Comparison of ENCODE assay signal across 8 cellular contexts in genomic region chr14:23321572-23322547, GRCh38. TPM values are rescaled to one million over a fixed set of nuclear protein-coding genes. Genes with fewer than 3 reads are reported as not detected.
DNase-seq lines count a peak whose midpoint lies in the region; ATAC-seq and TF ChIP-seq lines count a peak whose summit lies in the region.

No MANE protein-coding gene starts in this region.

- H3K36me3 ChIP-seq in MG63 (peaks cover 33% of the 10 kb centered on the region), mesenchymal stem cell (ENCODE audit: control insufficient read depth in 1 of 2, insufficient read depth in 2 of 2, low read depth in 1 of 2, low read length in 2 of 2) (peaks cover 36 to 62% of the 10 kb centered on the region in 2 experiments)

- H4K91ac ChIP-seq in mesenchymal stem cell (ENCODE audit: low read length), result peak overlapping the region; percentile 87

- DNase-seq in Daoy (ENCODE audit: low read depth) (peak; percentile 68), MG63 (peak; percentile 34), mesenchymal stem cell (peak; percentile 64), GM20000 (ENCODE audit: low spot score) (no peak)
- DNase-seq in activated CD4-positive, alpha-beta T cell treated with anti-CD3 and anti-CD28 coated beads, Interleukin-2, amount 10 ng/mL, durations not matched to agents 7 days and 5 days, result peak; percentile 51
- DNase-seq in effector CD4-positive, alpha-beta T cell, result peak; percentile 30
- peak; percentile 55 for DNase-seq in stimulated activated naive B cell treated with anti-CD40 and anti-IgM and Interleukin-4, amounts not matched to agents 10 μg/mL and 1 μg/mL and 100 μg/mL, for 72 hours

- peak overlapping the region; percentile 48 to 50 for H3K14ac ChIP-seq in mesenchymal stem cell (ENCODE audit: low read length in 2 of 2)

- peaks cover 4% of the 10 kb centered on the region for H3K9me3 Mint-ChIP-seq in activated CD4-positive, alpha-beta T cell treated with anti-CD3 and anti-CD28 coated beads, Interleukin-2, amount 10 ng/mL, durations not matched to agents 7 days and 5 days
- H3K9me3 Mint-ChIP-seq in stimulated activated naive B cell treated with anti-CD40 and anti-IgM and Interleukin-4, amounts not matched to agents 10 μg/mL and 1 μg/mL and 100 μg/mL, for 72 hours, result peaks cover 0 to 4% of the 10 kb centered on the region in 2 donors

- peak; percentile 2 for ATAC-seq in GM21786 (IDR thresholded peaks at IDR 0.05; ENCODE audit: unreplicated experiment)
- ATAC-seq in stimulated activated naive B cell treated with anti-CD40 and anti-IgM and Interleukin-4, amounts not matched to agents 10 μg/mL and 1 μg/mL and 100 μg/mL, for 72 hours (replicated peaks), result peak; percentile 23 to 24

- H3K4me3 ChIP-seq in MG63, result peak overlapping the region; percentile 88
- peak overlapping the region; percentile 77 to 93 for H3K4me3 ChIP-seq in mesenchymal stem cell (ENCODE audit: insufficient read depth in 1 of 2, low read depth in 1 of 2, low read length in 2 of 2)

- peak overlapping the region; percentile 92 to 96 for H3K18ac ChIP-seq in mesenchymal stem cell (ENCODE audit: low read depth in 1 of 2, low read length in 2 of 2)

- H2BK12ac ChIP-seq in mesenchymal stem cell (ENCODE audit: low read length in 2 of 2), result no peak overlapping the region

- peak overlapping the region; percentile 93 for H3K4me3 Mint-ChIP-seq in activated CD4-positive, alpha-beta T cell treated with anti-CD3 and anti-CD28 coated beads, Interleukin-2, amount 10 ng/mL, durations not matched to agents 7 days and 5 days
- peak overlapping the region; percentile 92 to 95 for H3K4me3 Mint-ChIP-seq in stimulated activated naive B cell treated with anti-CD40 and anti-IgM and Interleukin-4, amounts not matched to agents 10 μg/mL and 1 μg/mL and 100 μg/mL, for 72 hours

- peaks cover 13% of the 10 kb centered on the region for H3K4me1 ChIP-seq in mesenchymal stem cell (ENCODE audit: control insufficient read depth, insufficient read depth, low read depth, low read length)

- no peaks in the 10 kb centered on the region for H3K9me3 ChIP-seq in MG63
- no peaks in the 10 kb centered on the region for H3K9me3 ChIP-seq in mesenchymal stem cell (ENCODE audit: control insufficient read depth, low read length)

- peak overlapping the region; percentile 88 for H2BK120ac ChIP-seq in mesenchymal stem cell (ENCODE audit: low read depth, low read length)

- H3K36me3 Mint-ChIP-seq in activated CD4-positive, alpha-beta T cell treated with anti-CD3 and anti-CD28 coated beads, Interleukin-2, amount 10 ng/mL, durations not matched to agents 7 days and 5 days (ENCODE audit: low read depth), result peaks cover 39% of the 10 kb centered on the region
- H3K36me3 Mint-ChIP-seq in stimulated activated naive B cell treated with anti-CD40 and anti-IgM and Interleukin-4, amounts not matched to agents 10 μg/mL and 1 μg/mL and 100 μg/mL, for 72 hours, result peaks cover 38 to 53% of the 10 kb centered on the region in 2 donors

- peak overlapping the region; percentile 96 for H4K8ac ChIP-seq in mesenchymal stem cell (ENCODE audit: low read length)

- H3K79me1 ChIP-seq in mesenchymal stem cell (replicated peaks; ENCODE audit: low read length, poor library complexity, severe bottlenecking), result peaks cover 12% of the 10 kb centered on the region

- POLR2A ChIA-PET in activated CD4-positive, alpha-beta T cell treated with anti-CD3 and anti-CD28 coated beads, Interleukin-2, amount 10 ng/mL, durations not matched to agents 7 days and 5 days (lab: Charles Lee), result interaction anchor here (0.6 to 1.9 kb wide), 9 partner anchors 14 to 292 kb away, joined by 3 to 8 read pairs (median 5); partner anchors contain the start of genes ACIN1 and C14orf119

- TF ChIP-seq CTCF in GM20000 (IDR thresholded peaks at IDR 0.05; ENCODE audit: extremely low read depth, missing control alignments), result no peak

- peaks cover 34% of the 10 kb centered on the region for H3K4me1 Mint-ChIP-seq in activated CD4-positive, alpha-beta T cell treated with anti-CD3 and anti-CD28 coated beads, Interleukin-2, amount 10 ng/mL, durations not matched to agents 7 days and 5 days
- H3K4me1 Mint-ChIP-seq in stimulated activated naive B cell treated with anti-CD40 and anti-IgM and Interleukin-4, amounts not matched to agents 10 μg/mL and 1 μg/mL and 100 μg/mL, for 72 hours, result peaks cover 21 to 47% of the 10 kb centered on the region in 2 donors

- CTCF ChIA-PET in activated CD4-positive, alpha-beta T cell treated with anti-CD3 and anti-CD28 coated beads, Interleukin-2, amount 10 ng/mL, durations not matched to agents 7 days and 5 days (lab: Charles Lee), result interaction anchor here (0.8 to 4.5 kb wide), 15 partner anchors 11 to 335 kb away, joined by 3 to 59 read pairs (median 3); partner anchors contain the start of genes BCL2L2, PPP1R3E and SLC22A17

- H3K4me2 ChIP-seq in mesenchymal stem cell (ENCODE audit: low read length, poor library complexity, severe bottlenecking), result peak overlapping the region; percentile 71

- peak overlapping the region; percentile 97 for H3K9ac ChIP-seq in mesenchymal stem cell (ENCODE audit: low read length)

- H2AFZ ChIP-seq in mesenchymal stem cell (ENCODE audit: low read depth, low read length), result no peak overlapping the region

- peak overlapping the region; percentile 95 for H2BK15ac ChIP-seq in mesenchymal stem cell (ENCODE audit: low read depth, poor library complexity, severe bottlenecking)

- peak overlapping the region; percentile 89 for H2BK5ac ChIP-seq in mesenchymal stem cell (ENCODE audit: low read depth, low read length, poor library complexity, severe bottlenecking)

- peak overlapping the region; percentile 90 for H3K27ac Mint-ChIP-seq in activated CD4-positive, alpha-beta T cell treated with anti-CD3 and anti-CD28 coated beads, Interleukin-2, amount 10 ng/mL, durations not matched to agents 7 days and 5 days
- peak overlapping the region; percentile 98 for H3K27ac Mint-ChIP-seq in stimulated activated naive B cell treated with anti-CD40 and anti-IgM and Interleukin-4, amounts not matched to agents 10 μg/mL and 1 μg/mL and 100 μg/mL, for 72 hours

- H2AK5ac ChIP-seq in mesenchymal stem cell (ENCODE audit: low read length, severe bottlenecking), result peak overlapping the region; percentile 36

- H3K27me3 Mint-ChIP-seq in activated CD4-positive, alpha-beta T cell treated with anti-CD3 and anti-CD28 coated beads, Interleukin-2, amount 10 ng/mL, durations not matched to agents 7 days and 5 days, result no peaks in the 10 kb centered on the region
- no peaks in the 10 kb centered on the region for H3K27me3 Mint-ChIP-seq in stimulated activated naive B cell treated with anti-CD40 and anti-IgM and Interleukin-4, amounts not matched to agents 10 μg/mL and 1 μg/mL and 100 μg/mL, for 72 hours

- peak overlapping the region; percentile 79 for H3K27ac ChIP-seq in mesenchymal stem cell (ENCODE audit: low read length, poor library complexity, severe bottlenecking)

- H3K27me3 ChIP-seq in MG63 (no peaks in the 10 kb centered on the region), mesenchymal stem cell (ENCODE audit: control insufficient read depth in 1 of 2, insufficient read depth in 1 of 2, low read length in 2 of 2) (no peaks in the 10 kb centered on the region)

- peak overlapping the region in 1 of 2 experiments; percentile 14 for H3K23ac ChIP-seq in mesenchymal stem cell (ENCODE audit: low read length in 2 of 2)

- 0% methylated on average over 48 of the region's 64 CpGs for WGBS in mesenchymal stem cell

- peak overlapping the region; percentile 75 to 95 for H3K4ac ChIP-seq in mesenchymal stem cell (ENCODE audit: low read depth in 1 of 2, low read length in 2 of 2)

RNA-seq across cellular contexts. Expression of gene PABPN1, which starts 0.6 kb away (rescaled TPM):
- total RNA-seq in Daoy (2014; rRNA removed; shearing (Covaris generic)), result 92.2 and 127 TPM in 2 replicates
- 48.3 and 89.9 TPM in 2 replicates for total RNA-seq in MG63 (2014; rRNA removed; shearing (Covaris generic); ENCODE audit: low replicate concordance)
- total RNA-seq in activated CD4-positive, alpha-beta T cell treated with anti-CD3 and anti-CD28 coated beads, Interleukin-2, amount 10 ng/mL, durations not matched to agents 7 days and 5 days, result 100 to 1,000 TPM; 203 to 208 TPM
- 111 TPM for polyA plus RNA-seq in mesenchymal stem cell (2013, experiment 1 of 2)
- 101 TPM for polyA plus RNA-seq in mesenchymal stem cell (2013, experiment 2 of 2)

RNA-seq across cellular contexts. Expression of gene BCL2L2, which starts 15.2 kb away (rescaled TPM):
- total RNA-seq in Daoy (2014; rRNA removed; shearing (Covaris generic)), result 7.4 and 16.8 TPM in 2 replicates
- 7.1 and 10.7 TPM in 2 replicates for total RNA-seq in MG63 (2014; rRNA removed; shearing (Covaris generic); ENCODE audit: low replicate concordance)
- 1 to 10 TPM; 1.7 to 3.2 TPM for total RNA-seq in activated CD4-positive, alpha-beta T cell treated with anti-CD3 and anti-CD28 coated beads, Interleukin-2, amount 10 ng/mL, durations not matched to agents 7 days and 5 days
- 18.6 TPM for polyA plus RNA-seq in mesenchymal stem cell (2013, experiment 1 of 2)
- polyA plus RNA-seq in mesenchymal stem cell (2013, experiment 2 of 2), result 18.9 TPM

RNA-seq across cellular contexts. Expression of gene PPP1R3E, which starts 19.2 kb away (rescaled TPM):
- 1.5 and 2.6 TPM in 2 replicates for total RNA-seq in Daoy (2014; rRNA removed; shearing (Covaris generic))
- 0.30 TPM in 1 of 2 replicates, not detected in the other for total RNA-seq in MG63 (2014; rRNA removed; shearing (Covaris generic); ENCODE audit: low replicate concordance)
- 10 to 100 TPM; 38.6 to 49.2 TPM for total RNA-seq in activated CD4-positive, alpha-beta T cell treated with anti-CD3 and anti-CD28 coated beads, Interleukin-2, amount 10 ng/mL, durations not matched to agents 7 days and 5 days
- polyA plus RNA-seq in mesenchymal stem cell (2013, experiment 1 of 2), result 3.5 TPM
- 3.8 TPM for polyA plus RNA-seq in mesenchymal stem cell (2013, experiment 2 of 2)

RNA-seq across cellular contexts. Expression of gene SLC22A17, which starts 30.8 kb away (rescaled TPM):
- total RNA-seq in Daoy (2014; rRNA removed; shearing (Covaris generic)), result 13.8 and 13.9 TPM in 2 replicates
- 6.1 TPM in 1 of 2 replicates, not detected in the other for total RNA-seq in MG63 (2014; rRNA removed; shearing (Covaris generic); ENCODE audit: low replicate concordance)
- 1 to 10 TPM; 3.0 to 3.4 TPM for total RNA-seq in activated CD4-positive, alpha-beta T cell treated with anti-CD3 and anti-CD28 coated beads, Interleukin-2, amount 10 ng/mL, durations not matched to agents 7 days and 5 days
- 36.3 TPM for polyA plus RNA-seq in mesenchymal stem cell (2013, experiment 1 of 2)
- 34.3 TPM for polyA plus RNA-seq in mesenchymal stem cell (2013, experiment 2 of 2)

RNA-seq across cellular contexts. Expression of gene HOMEZ, which starts 35.9 kb away (rescaled TPM):
- 5.8 and 6.9 TPM in 2 replicates for total RNA-seq in Daoy (2014; rRNA removed; shearing (Covaris generic))
- total RNA-seq in MG63 (2014; rRNA removed; shearing (Covaris generic); ENCODE audit: low replicate concordance), result 0.76 and 1.4 TPM in 2 replicates
- total RNA-seq in activated CD4-positive, alpha-beta T cell treated with anti-CD3 and anti-CD28 coated beads, Interleukin-2, amount 10 ng/mL, durations not matched to agents 7 days and 5 days, result 10 to 100 TPM; 11.4 TPM
- 17.4 TPM for polyA plus RNA-seq in mesenchymal stem cell (2013, experiment 1 of 2)
- 17.7 TPM for polyA plus RNA-seq in mesenchymal stem cell (2013, experiment 2 of 2)

Comparison
In these comparisons a context has a peak if more than half of its experiments do, and no peak if none do; other contexts are left out.
1. RNA of gene PPP1R3E, which starts 19.2 kb away (total RNA-seq): 38.6 to 49.2 TPM in activated CD4-positive, alpha-beta T cell treated with anti-CD3 and anti-CD28 coated beads, Interleukin-2, amount 10 ng/mL, durations not matched to agents 7 days and 5 days; 1.5 to 2.6 TPM in Daoy and 0.30 TPM in MG63; every median in the first group is over 10 times any median in the second.